In the genomic region with DNA sequence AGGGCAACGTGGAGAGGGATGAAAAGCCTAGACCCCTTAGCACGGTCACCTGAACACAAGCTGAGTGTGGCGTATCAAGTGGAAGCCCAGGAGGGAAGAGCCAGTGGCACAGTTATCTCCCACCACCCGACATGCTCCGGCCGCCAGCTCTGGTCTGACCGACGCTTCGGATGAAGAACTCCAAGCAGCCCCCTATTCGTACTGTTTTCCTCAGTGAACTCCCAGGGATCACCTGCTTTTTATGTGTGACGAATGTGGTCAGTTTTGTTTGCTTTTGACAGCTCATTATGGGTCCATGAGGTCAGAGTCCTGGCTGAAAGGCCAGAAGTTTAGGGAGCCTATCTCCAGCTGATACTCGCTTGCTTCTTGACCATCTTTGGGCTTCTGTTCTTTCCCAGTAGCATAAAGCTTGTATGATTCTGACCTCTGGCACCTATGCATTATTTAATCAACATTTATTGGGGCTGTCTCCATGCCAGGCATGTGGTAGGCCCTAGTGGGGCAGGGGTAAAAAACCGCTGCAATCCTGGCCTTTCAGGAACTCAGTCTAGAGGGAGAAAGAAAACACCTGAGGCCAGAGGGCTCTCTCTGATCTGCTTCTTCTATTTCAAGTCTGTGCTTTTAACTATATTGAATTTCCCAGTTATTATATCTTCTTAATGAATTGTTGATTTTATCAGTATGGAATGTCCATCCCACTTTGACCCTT, we compare ENCODE assay signal across 1 cellular context.
TF ChIP-seq lines count a peak whose summit lies in the region.

No MANE protein-coding gene starts in this region.

TF ChIP-seq in HepG2, 621 proteins besides CTCF, POLR2A, EP300 and RAD21 (continued from another document and continues in another):
- TF ChIP-seq ZNF644 (CRISPR knock-in tag; IDR thresholded peaks at IDR 0.05; ENCODE audit: low read depth): peak; percentile 72
- TF ChIP-seq FOXO1 (CRISPR knock-in tag; IDR thresholded peaks at IDR 0.05): peak; percentile 79; the same call in 1 of the 2 replicates
- TF ChIP-seq ZBTB7B (CRISPR knock-in tag; IDR thresholded peaks at IDR 0.05): peak; percentile 63
- TF ChIP-seq, protein P1, sequence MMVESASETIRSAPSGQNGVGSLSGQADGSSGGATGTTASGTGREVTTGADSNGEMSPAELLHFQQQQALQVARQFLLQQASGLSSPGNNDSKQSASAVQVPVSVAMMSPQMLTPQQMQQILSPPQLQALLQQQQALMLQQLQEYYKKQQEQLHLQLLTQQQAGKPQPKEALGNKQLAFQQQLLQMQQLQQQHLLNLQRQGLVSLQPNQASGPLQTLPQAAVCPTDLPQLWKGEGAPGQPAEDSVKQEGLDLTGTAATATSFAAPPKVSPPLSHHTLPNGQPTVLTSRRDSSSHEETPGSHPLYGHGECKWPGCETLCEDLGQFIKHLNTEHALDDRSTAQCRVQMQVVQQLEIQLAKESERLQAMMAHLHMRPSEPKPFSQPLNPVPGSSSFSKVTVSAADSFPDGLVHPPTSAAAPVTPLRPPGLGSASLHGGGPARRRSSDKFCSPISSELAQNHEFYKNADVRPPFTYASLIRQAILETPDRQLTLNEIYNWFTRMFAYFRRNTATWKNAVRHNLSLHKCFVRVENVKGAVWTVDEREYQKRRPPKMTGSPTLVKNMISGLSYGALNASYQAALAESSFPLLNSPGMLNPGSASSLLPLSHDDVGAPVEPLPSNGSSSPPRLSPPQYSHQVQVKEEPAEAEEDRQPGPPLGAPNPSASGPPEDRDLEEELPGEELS (CRISPR knock-in tag; IDR thresholded peaks at IDR 0.05): peak; percentile 48
- 0 out of 2 replicates have a peak, but pooled peaks have one; percentile 32 for TF ChIP-seq ZKSCAN8 (CRISPR knock-in tag; IDR thresholded peaks at IDR 0.05; ENCODE audit: borderline replicate concordance)
- TF ChIP-seq, protein P2, sequence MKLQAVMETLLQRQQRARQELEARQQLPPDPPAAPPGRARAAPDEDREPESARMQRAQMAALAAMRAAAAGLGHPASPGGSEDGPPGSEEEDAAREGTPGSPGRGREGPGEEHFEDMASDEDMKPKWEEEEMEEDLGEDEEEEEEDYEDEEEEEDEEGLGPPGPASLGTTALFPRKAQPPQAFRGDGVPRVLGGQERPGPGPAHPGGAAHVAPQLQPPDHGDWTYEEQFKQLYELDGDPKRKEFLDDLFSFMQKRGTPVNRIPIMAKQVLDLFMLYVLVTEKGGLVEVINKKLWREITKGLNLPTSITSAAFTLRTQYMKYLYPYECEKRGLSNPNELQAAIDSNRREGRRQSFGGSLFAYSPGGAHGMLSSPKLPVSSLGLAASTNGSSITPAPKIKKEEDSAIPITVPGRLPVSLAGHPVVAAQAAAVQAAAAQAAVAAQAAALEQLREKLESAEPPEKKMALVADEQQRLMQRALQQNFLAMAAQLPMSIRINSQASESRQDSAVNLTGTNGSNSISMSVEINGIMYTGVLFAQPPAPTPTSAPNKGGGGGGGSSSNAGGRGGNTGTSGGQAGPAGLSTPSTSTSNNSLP (IDR thresholded peaks at IDR 0.05; ENCODE audit: low read depth, low read length): peak; percentile 70
- 0 out of 2 replicates have a peak, but pooled peaks have one; percentile 57 for TF ChIP-seq ZSCAN22 (CRISPR knock-in tag; IDR thresholded peaks at IDR 0.05)
- peak; percentile 69 for TF ChIP-seq MEIS2 (CRISPR knock-in tag; IDR thresholded peaks at IDR 0.05)
- TF ChIP-seq CEBPG (CRISPR knock-in tag; IDR thresholded peaks at IDR 0.05): peak; percentile 52
- TF ChIP-seq SOX13 (IDR thresholded peaks at IDR 0.05): no peak
- peak in 1 of 2 experiments; percentile 76; a peak in 2 of 4 replicates for TF ChIP-seq SOX13 (CRISPR knock-in tag; conservative IDR thresholded peaks at IDR 0.05 in 1 of 2, IDR thresholded peaks at IDR 0.05 in 1 of 2)
- TF ChIP-seq U2AF1 (optimal IDR thresholded peaks at IDR 0.05; ENCODE audit: low read depth, low read length): peak; percentile 43
- TF ChIP-seq ZFP36L1 (CRISPR knock-in tag; IDR thresholded peaks at IDR 0.05): peak; percentile 78; the same call in 1 of the 2 replicates
- peak; percentile 83 for TF ChIP-seq SAP130 (CRISPR knock-in tag; IDR thresholded peaks at IDR 0.05; ENCODE audit: low read depth)
- TF ChIP-seq FOXJ3 (CRISPR knock-in tag; IDR thresholded peaks at IDR 0.05; ENCODE audit: borderline replicate concordance): no peak
- TF ChIP-seq FIP1L1 (IDR thresholded peaks at IDR 0.05; ENCODE audit: borderline replicate concordance, insufficient read depth, low read depth, low read length): no peak
- peak; percentile 92 for TF ChIP-seq ZNF430 (CRISPR knock-in tag; IDR thresholded peaks at IDR 0.05)
- peak; percentile 78 for TF ChIP-seq FOXA3 (CRISPR knock-in tag; IDR thresholded peaks at IDR 0.05)
- peak; percentile 77; the same call in 1 of the 2 replicates for TF ChIP-seq ZNF563 (CRISPR knock-in tag; IDR thresholded peaks at IDR 0.05)
- TF ChIP-seq, protein P3, sequence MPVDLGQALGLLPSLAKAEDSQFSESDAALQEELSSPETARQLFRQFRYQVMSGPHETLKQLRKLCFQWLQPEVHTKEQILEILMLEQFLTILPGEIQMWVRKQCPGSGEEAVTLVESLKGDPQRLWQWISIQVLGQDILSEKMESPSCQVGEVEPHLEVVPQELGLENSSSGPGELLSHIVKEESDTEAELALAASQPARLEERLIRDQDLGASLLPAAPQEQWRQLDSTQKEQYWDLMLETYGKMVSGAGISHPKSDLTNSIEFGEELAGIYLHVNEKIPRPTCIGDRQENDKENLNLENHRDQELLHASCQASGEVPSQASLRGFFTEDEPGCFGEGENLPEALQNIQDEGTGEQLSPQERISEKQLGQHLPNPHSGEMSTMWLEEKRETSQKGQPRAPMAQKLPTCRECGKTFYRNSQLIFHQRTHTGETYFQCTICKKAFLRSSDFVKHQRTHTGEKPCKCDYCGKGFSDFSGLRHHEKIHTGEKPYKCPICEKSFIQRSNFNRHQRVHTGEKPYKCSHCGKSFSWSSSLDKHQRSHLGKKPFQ (CRISPR knock-in tag; IDR thresholded peaks at IDR 0.05; ENCODE audit: insufficient replicate concordance): peak; percentile 41
- no peak for TF ChIP-seq NONO (IDR thresholded peaks at IDR 0.05)
- peak; percentile 26; the same call in 1 of the 2 replicates for TF ChIP-seq NONO (CRISPR knock-in tag; conservative IDR thresholded peaks at IDR 0.05)
- TF ChIP-seq, protein P4, sequence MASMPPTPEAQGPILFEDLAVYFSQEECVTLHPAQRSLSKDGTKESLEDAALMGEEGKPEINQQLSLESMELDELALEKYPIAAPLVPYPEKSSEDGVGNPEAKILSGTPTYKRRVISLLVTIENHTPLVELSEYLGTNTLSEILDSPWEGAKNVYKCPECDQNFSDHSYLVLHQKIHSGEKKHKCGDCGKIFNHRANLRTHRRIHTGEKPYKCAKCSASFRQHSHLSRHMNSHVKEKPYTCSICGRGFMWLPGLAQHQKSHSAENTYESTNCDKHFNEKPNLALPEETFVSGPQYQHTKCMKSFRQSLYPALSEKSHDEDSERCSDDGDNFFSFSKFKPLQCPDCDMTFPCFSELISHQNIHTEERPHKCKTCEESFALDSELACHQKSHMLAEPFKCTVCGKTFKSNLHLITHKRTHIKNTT (CRISPR knock-in tag; IDR thresholded peaks at IDR 0.05): no peak
- peak; percentile 46; the same call in 1 of the 2 replicates for TF ChIP-seq CC2D1A (CRISPR knock-in tag; IDR thresholded peaks at IDR 0.05)
- TF ChIP-seq YEATS2 (CRISPR knock-in tag; IDR thresholded peaks at IDR 0.05; ENCODE audit: borderline replicate concordance): no peak
- peak; percentile 68 for TF ChIP-seq MEF2D (CRISPR knock-in tag; IDR thresholded peaks at IDR 0.05)
- TF ChIP-seq FOXK1 (CRISPR knock-in tag; IDR thresholded peaks at IDR 0.05; ENCODE audit: borderline replicate concordance, low read depth): 0 out of 2 replicates have a peak, but pooled peaks have one; percentile 17
- TF ChIP-seq, protein P5, sequence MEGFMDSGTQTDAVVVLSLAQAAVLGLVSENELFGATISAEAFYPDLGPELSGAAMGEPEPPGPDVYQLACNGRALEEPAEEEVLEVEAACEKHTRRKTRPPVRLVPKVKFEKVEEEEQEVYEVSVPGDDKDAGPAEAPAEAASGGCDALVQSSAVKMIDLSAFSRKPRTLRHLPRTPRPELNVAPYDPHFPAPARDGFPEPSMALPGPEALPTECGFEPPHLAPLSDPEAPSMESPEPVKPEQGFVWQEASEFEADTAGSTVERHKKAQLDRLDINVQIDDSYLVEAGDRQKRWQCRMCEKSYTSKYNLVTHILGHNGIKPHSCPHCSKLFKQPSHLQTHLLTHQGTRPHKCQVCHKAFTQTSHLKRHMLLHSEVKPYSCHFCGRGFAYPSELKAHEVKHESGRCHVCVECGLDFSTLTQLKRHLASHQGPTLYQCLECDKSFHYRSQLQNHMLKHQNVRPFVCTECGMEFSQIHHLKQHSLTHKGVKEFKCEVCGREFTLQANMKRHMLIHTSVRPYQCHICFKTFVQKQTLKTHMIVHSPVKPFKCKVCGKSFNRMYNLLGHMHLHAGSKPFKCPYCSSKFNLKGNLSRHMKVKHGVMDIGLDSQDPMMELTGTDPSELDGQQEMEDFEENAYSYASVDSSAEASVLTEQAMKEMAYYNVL (CRISPR knock-in tag; IDR thresholded peaks at IDR 0.05; ENCODE audit: borderline replicate concordance): peak; percentile 72; the same call in 1 of the 2 replicates
- peak; percentile 95 for TF ChIP-seq GFI1 (CRISPR knock-in tag; IDR thresholded peaks at IDR 0.05; ENCODE audit: borderline replicate concordance)
- TF ChIP-seq HNRNPLL (IDR thresholded peaks at IDR 0.05; ENCODE audit: low read depth, low read length, poor library complexity, severe bottlenecking): no peak
- TF ChIP-seq, protein P6, sequence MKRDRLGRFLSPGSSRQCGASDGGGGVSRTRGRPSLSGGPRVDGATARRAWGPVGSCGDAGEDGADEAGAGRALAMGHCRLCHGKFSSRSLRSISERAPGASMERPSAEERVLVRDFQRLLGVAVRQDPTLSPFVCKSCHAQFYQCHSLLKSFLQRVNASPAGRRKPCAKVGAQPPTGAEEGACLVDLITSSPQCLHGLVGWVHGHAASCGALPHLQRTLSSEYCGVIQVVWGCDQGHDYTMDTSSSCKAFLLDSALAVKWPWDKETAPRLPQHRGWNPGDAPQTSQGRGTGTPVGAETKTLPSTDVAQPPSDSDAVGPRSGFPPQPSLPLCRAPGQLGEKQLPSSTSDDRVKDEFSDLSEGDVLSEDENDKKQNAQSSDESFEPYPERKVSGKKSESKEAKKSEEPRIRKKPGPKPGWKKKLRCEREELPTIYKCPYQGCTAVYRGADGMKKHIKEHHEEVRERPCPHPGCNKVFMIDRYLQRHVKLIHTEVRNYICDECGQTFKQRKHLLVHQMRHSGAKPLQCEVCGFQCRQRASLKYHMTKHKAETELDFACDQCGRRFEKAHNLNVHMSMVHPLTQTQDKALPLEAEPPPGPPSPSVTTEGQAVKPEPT (CRISPR knock-in tag; IDR thresholded peaks at IDR 0.05; ENCODE audit: low read depth): no peak
- TF ChIP-seq TCF12 (IDR thresholded peaks at IDR 0.05): no peak
- peak; percentile 73; the same call in 1 of the 2 replicates for TF ChIP-seq TCF12 (CRISPR knock-in tag; IDR thresholded peaks at IDR 0.05)
- TF ChIP-seq KAT2B (IDR thresholded peaks at IDR 0.05; ENCODE audit: borderline replicate concordance, low read depth, low read length): no peak
- TF ChIP-seq SKI (IDR thresholded peaks at IDR 0.05; ENCODE audit: partially characterized antibody): peak; percentile 51
- peak; percentile 52; the same call in 1 of the 2 replicates for TF ChIP-seq NFKB2 (CRISPR knock-in tag; IDR thresholded peaks at IDR 0.05; ENCODE audit: borderline replicate concordance)
- 0 out of 2 replicates have a peak, but pooled peaks have one; percentile 64 for TF ChIP-seq ZIK1 (CRISPR knock-in tag; IDR thresholded peaks at IDR 0.05; ENCODE audit: borderline replicate concordance, low read depth)
- TF ChIP-seq, protein P7, sequence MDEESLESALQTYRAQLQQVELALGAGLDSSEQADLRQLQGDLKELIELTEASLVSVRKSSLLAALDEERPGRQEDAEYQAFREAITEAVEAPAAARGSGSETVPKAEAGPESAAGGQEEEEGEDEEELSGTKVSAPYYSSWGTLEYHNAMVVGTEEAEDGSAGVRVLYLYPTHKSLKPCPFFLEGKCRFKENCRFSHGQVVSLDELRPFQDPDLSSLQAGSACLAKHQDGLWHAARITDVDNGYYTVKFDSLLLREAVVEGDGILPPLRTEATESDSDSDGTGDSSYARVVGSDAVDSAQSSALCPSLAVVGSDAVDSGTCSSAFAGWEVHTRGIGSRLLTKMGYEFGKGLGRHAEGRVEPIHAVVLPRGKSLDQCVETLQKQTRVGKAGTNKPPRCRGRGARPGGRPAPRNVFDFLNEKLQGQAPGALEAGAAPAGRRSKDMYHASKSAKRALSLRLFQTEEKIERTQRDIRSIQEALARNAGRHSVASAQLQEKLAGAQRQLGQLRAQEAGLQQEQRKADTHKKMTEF (CRISPR knock-in tag; IDR thresholded peaks at IDR 0.05): 0 out of 2 replicates have a peak, but pooled peaks have one; percentile 2
- 0 out of 2 replicates have a peak, but pooled peaks have one; percentile 52 for TF ChIP-seq ZNF251 (CRISPR knock-in tag; IDR thresholded peaks at IDR 0.05)
- peak; percentile 67; the same call in 1 of the 2 replicates for TF ChIP-seq ZNF776 (CRISPR knock-in tag; IDR thresholded peaks at IDR 0.05)
- TF ChIP-seq ZNF235 (CRISPR knock-in tag; IDR thresholded peaks at IDR 0.05; ENCODE audit: borderline replicate concordance): no peak
- TF ChIP-seq, protein P8, sequence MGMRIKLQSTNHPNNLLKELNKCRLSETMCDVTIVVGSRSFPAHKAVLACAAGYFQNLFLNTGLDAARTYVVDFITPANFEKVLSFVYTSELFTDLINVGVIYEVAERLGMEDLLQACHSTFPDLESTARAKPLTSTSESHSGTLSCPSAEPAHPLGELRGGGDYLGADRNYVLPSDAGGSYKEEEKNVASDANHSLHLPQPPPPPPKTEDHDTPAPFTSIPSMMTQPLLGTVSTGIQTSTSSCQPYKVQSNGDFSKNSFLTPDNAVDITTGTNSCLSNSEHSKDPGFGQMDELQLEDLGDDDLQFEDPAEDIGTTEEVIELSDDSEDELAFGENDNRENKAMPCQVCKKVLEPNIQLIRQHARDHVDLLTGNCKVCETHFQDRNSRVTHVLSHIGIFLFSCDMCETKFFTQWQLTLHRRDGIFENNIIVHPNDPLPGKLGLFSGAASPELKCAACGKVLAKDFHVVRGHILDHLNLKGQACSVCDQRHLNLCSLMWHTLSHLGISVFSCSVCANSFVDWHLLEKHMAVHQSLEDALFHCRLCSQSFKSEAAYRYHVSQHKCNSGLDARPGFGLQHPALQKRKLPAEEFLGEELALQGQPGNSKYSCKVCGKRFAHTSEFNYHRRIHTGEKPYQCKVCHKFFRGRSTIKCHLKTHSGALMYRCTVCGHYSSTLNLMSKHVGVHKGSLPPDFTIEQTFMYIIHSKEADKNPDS (CRISPR knock-in tag; IDR thresholded peaks at IDR 0.05): peak; percentile 22; the same call in 1 of the 2 replicates
- TF ChIP-seq ZNF260 (CRISPR knock-in tag; IDR thresholded peaks at IDR 0.05; ENCODE audit: borderline replicate concordance, low read depth): 0 out of 2 replicates have a peak, but pooled peaks have one; percentile 51
- no peak for TF ChIP-seq XRCC5 (optimal IDR thresholded peaks at IDR 0.05; ENCODE audit: low read length)
